In genomic region chr16:10552998-10553491, GRCh38 we compare ENCODE assay signal across 8 cellular contexts. TPM values are rescaled to one million over a fixed set of nuclear protein-coding genes. Genes with fewer than 3 reads are reported as not detected.
DNase-seq lines count a peak whose midpoint lies in the region; ATAC-seq, FAIRE-seq and TF ChIP-seq lines count a peak whose summit lies in the region.

No MANE protein-coding gene starts in this region.

- no peak overlapping the region for H4K5ac ChIP-seq in H1 (ENCODE audit: insufficient read length, low read depth, low read length)

- TF ChIP-seq RAD21 in H1 (IDR thresholded peaks at IDR 0.05 in 1 of 2, conservative IDR thresholded peaks at IDR 0.05 in 1 of 2; ENCODE audit: low read depth in 2 of 2, low read length in 2 of 2), result no peak

- H3K4me3 ChIP-seq in H1 (ENCODE audit: extremely low read depth in 1 of 4, insufficient read depth in 2 of 4, low read depth in 3 of 4, low read length in 4 of 4), result no peak overlapping the region

- H3K27me3 ChIP-seq in H1 (replicated peaks in 1 of 4; ENCODE audit: control insufficient read depth in 3 of 4, extremely low read depth in 1 of 4, insufficient read depth in 3 of 4, low read length in 3 of 4), result no peaks in the 10 kb centered on the region

- H2BK12ac ChIP-seq in H1 (ENCODE audit: low read depth, low read length), result no peak overlapping the region

- H3K18ac ChIP-seq in H1 (ENCODE audit: extremely low read depth, low read length), result no peak overlapping the region

- H2AK5ac ChIP-seq in H1 (ENCODE audit: low read depth, low read length), result no peak overlapping the region

- no peak overlapping the region for H3K56ac ChIP-seq in H1 (replicated peaks; ENCODE audit: insufficient read length, low read depth, low read length)

- no peak for TF ChIP-seq EP300 in H1 (IDR thresholded peaks at IDR 0.05; ENCODE audit: borderline replicate concordance in 1 of 2, low read depth in 2 of 2, low read length in 2 of 2)

- no peak overlapping the region for H2BK5ac ChIP-seq in H1 (ENCODE audit: low read depth, low read length)

- H2BK20ac ChIP-seq in H1 (ENCODE audit: low read length), result no peak overlapping the region

- H3K9me3 ChIP-seq in H1 (ENCODE audit: insufficient read depth in 2 of 2, low read depth in 1 of 2, low read length in 1 of 2), result peaks cover 7 to 9% of the 10 kb centered on the region in 2 experiments; a peak in 1 of 4 replicates

- H3K9ac ChIP-seq in H1 (replicated peaks in 1 of 4; ENCODE audit: extremely low read depth in 1 of 4, low read depth in 3 of 4, low read length in 3 of 4), result no peak overlapping the region

- H3K4ac ChIP-seq in H1 (replicated peaks; ENCODE audit: insufficient read length, low read depth, low read length), result no peak overlapping the region

- H4K91ac ChIP-seq in H1 (replicated peaks; ENCODE audit: insufficient read length, low read length), result no peak overlapping the region

- FAIRE-seq in H1 (lab: Jason Lieb, UNC), result no peak

- no peak overlapping the region for H2BK120ac ChIP-seq in H1 (replicated peaks; ENCODE audit: low read depth, low read length)

- 82% methylated on average over 19 of the region's 19 CpGs; no CpG with 5 or more reads in 1 of the 2 experiments for WGBS in H1 (ENCODE audit: extremely low coverage in 1 of 2, insufficient coverage in 1 of 2, insufficient read length in 1 of 2, insufficient replicate concordance in 2 of 2, low coverage in 1 of 2, low lambda C conversion rate in 2 of 2, missing lambda C conversion rate in 1 of 2), 2 experiments

- peak; percentile 14 to 31 for DNase-seq in activated CD4-positive, alpha-beta T cell treated with anti-CD3 and anti-CD28 coated beads for 24 hours (ENCODE audit: low read depth in 2 of 2)
- DNase-seq in H1 (ENCODE audit: low read depth in 1 of 2, low spot score in 2 of 2) (peak in 1 of 2 experiments; percentile 77), NCI-H69 (lab: John Stamatoyannopoulos, UW) (no peak), ureter (ENCODE audit: low spot score) (no peak)
- DNase-seq in stimulated activated CD4-positive, alpha-beta T cell treated with anti-CD3 and anti-CD28 coated beads, Interleukin-12 subunit alpha, Interleukin-12 subunit beta, amount 100 ng/mL, for 48 hours (ENCODE audit: low read depth in 2 of 3, low spot score in 1 of 3), result peak; percentile 37 to 58 (median 49)
- DNase-seq in NK-92 treated with Interleukin-12 subunit alpha and Interleukin-12 subunit beta, amount 100 ng/mL, for 24 hours (lab: John Stamatoyannopoulos, UW), result no peak

- peak; percentile 40 for TF ChIP-seq POLR2A in GM19099 (IDR thresholded peaks at IDR 0.05; ENCODE audit: extremely low read depth, insufficient read length, low read depth)
- TF ChIP-seq POLR2A in H1 (IDR thresholded peaks at IDR 0.05; ENCODE audit: control extremely low read depth in 1 of 2, low read depth in 2 of 2, low read length in 2 of 2), result no peak

- H3K79me2 ChIP-seq in H1 (ENCODE audit: control insufficient read depth in 1 of 2, insufficient read depth in 2 of 2, low read length in 2 of 2), result no peaks in the 10 kb centered on the region

- peak; percentile 93 for ATAC-seq in HG03139 (IDR thresholded peaks at IDR 0.05; ENCODE audit: unreplicated experiment)

- H3K36me3 ChIP-seq in H1 (ENCODE audit: control insufficient read depth in 2 of 4, insufficient read depth in 4 of 4, low read length in 3 of 4), result no peaks in the 10 kb centered on the region

- H4K8ac ChIP-seq in H1 (ENCODE audit: extremely low read depth, insufficient read depth, low read length), result peak overlapping the region; percentile 75

- peaks cover 0 to 4% (median 0%) of the 10 kb centered on the region in 4 experiments; a peak in 2 of 7 replicates for H3K4me1 ChIP-seq in H1 (replicated peaks in 1 of 4; ENCODE audit: control insufficient read depth in 3 of 4, insufficient read depth in 4 of 4, low read length in 3 of 4)

- CTCF ChIA-PET in H1 (lab: Charles Lee; ENCODE audit: partially characterized antibody), result interaction anchor here (1.2 kb wide), 1 partner anchor 183 kb away, joined by 3 read pairs; no protein-coding TSS in a partner anchor

- H3K79me1 ChIP-seq in H1 (ENCODE audit: low read depth, low read length), result no peaks in the 10 kb centered on the region

- peak overlapping the region in 1 of 2 experiments; percentile 19; a peak in 1 of 4 replicates for H3K4me2 ChIP-seq in H1 (ENCODE audit: insufficient read depth in 1 of 2, low read depth in 2 of 2, low read length in 2 of 2)

- no peak overlapping the region for H3K14ac ChIP-seq in H1 (ENCODE audit: insufficient read length)

- POLR2A ChIA-PET in H1 (lab: Charles Lee; ENCODE audit: partially characterized antibody), result no interaction called here

- no peak overlapping the region for H2BK15ac ChIP-seq in H1 (ENCODE audit: low read length)

- H3K23ac ChIP-seq in H1 (ENCODE audit: insufficient read length), result no peak overlapping the region

- H2AFZ ChIP-seq in H1 (ENCODE audit: low read length), result no peak overlapping the region

- no peaks in the 10 kb centered on the region for H4K20me1 ChIP-seq in H1 (replicated peaks in 1 of 2; ENCODE audit: control insufficient read depth in 1 of 2, insufficient read depth in 2 of 2, low read length in 2 of 2)

- TF ChIP-seq CTCF in H1 (IDR thresholded peaks at IDR 0.05; ENCODE audit: control extremely low read depth in 1 of 3, insufficient read depth in 1 of 3, low read depth in 1 of 3, low read length in 3 of 3), result no peak

- H3K27ac ChIP-seq in H1 (ENCODE audit: low read depth, low read length), result no peak overlapping the region

- no peaks in the 10 kb centered on the region for H3K23me2 ChIP-seq in H1 (ENCODE audit: low read depth, low read length)

TF ChIP-seq in H1, 55 proteins besides CTCF, POLR2A, EP300 and RAD21:
- TF ChIP-seq ATF3 (IDR thresholded peaks at IDR 0.05; ENCODE audit: insufficient read depth, low read depth, low read length) (no peak), SP1 (IDR thresholded peaks at IDR 0.05; ENCODE audit: low read depth, low read length) (peak; percentile 85), CHD2 (IDR thresholded peaks at IDR 0.05; ENCODE audit: low read length) (peak; percentile 64), TCF12 (IDR thresholded peaks at IDR 0.05; ENCODE audit: low read depth, low read length) (no peak), CHD1 (IDR thresholded peaks at IDR 0.05; ENCODE audit: low read depth, low read length) (no peak), USF2 (IDR thresholded peaks at IDR 0.05; ENCODE audit: low read length) (no peak), SP2 (IDR thresholded peaks at IDR 0.05; ENCODE audit: low read length) (peak; percentile 38; the same call in 1 of the 2 replicates), POLR2AphosphoS5 (IDR thresholded peaks at IDR 0.05; ENCODE audit: low read depth, low read length) (no peak)

RNA-seq across cellular contexts. Expression of gene EMP2, which starts 27.4 kb away (rescaled TPM):
- total RNA-seq in H1 (2021; fragmentation: NEBNext Ultra II Directional; extraction: Animal tissue kit (Norgen Biotek cat#: 25700)), result 21.8 and 22.6 TPM in 2 replicates
- 13.5 and 23.3 TPM in 2 replicates for polyA plus RNA-seq in H1 (2011; rRNA removed)
- polyA plus RNA-seq in H1 (2011; cell fraction: cytosol; rRNA removed), result 8.8 TPM
- polyA plus RNA-seq in H1 (2011; cell fraction: nucleus; rRNA removed), result 17.4 TPM
- 18.9 to 24.7 TPM (median 22.2 TPM) in 4 replicates for polyA plus RNA-seq in H1 (2012, experiment 1 of 2)
- 13.7 TPM for polyA plus RNA-seq in H1 (2012, experiment 2 of 2)
- 22.0 TPM for polyA plus RNA-seq in H1 (2013, experiment 1 of 2)
- 23.3 TPM for polyA plus RNA-seq in H1 (2013, experiment 2 of 2)
- polyA minus RNA-seq in H1 (2011; rRNA and poly(A)+ RNA removed), result 36.1 and 42.7 TPM in 2 replicates
- 13.1 TPM for polyA minus RNA-seq in H1 (2011; cell fraction: cytosol; rRNA and poly(A)+ RNA removed)
- 8.5 TPM for polyA minus RNA-seq in H1 (2011; cell fraction: nucleus; rRNA and poly(A)+ RNA removed)
- total RNA-seq in ureter, result 174 TPM

Comparison
In these comparisons a context has a peak if more than half of its experiments do, and no peak if none do; other contexts are left out.
1. DNase-seq: peak in activated CD4-positive, alpha-beta T cell treated with anti-CD3 and anti-CD28 coated beads for 24 hours (2 of 2) and stimulated activated CD4-positive, alpha-beta T cell treated with anti-CD3 and anti-CD28 coated beads, Interleukin-12 subunit alpha, Interleukin-12 subunit beta, amount 100 ng/mL, for 48 hours (3 of 3); none in NCI-H69 (single experiment), ureter (single experiment) and NK-92 treated with Interleukin-12 subunit alpha and Interleukin-12 subunit beta, amount 100 ng/mL, for 24 hours (single experiment).